26 cellular contexts compared by ENCODE assay signal in genomic region chr17:36846410-36847292, GRCh38.
"Had no signal": no experiment of that assay in that cellular context is flagged by ENCODE, and none has a peak within 500 bp of the region (broad histone marks: within the 10 kb centered on the region; RNA-seq: fewer than 3 reads in every experiment).

No MANE protein-coding gene starts in this region.

- H3K27me3 ChIP-seq: brain microvascular endothelial cell, foreskin keratinocyte, testis, vagina had no signal

- H3K9me3 ChIP-seq: left lung, sigmoid colon, testis, vagina had no signal

- H3K79me2 ChIP-seq: hepatocyte had no signal

- H2AFZ ChIP-seq: hepatocyte had no signal

- H3K4me3 Mint-ChIP-seq: activated CD4-positive, alpha-beta memory T cell treated with anti-CD3 and anti-CD28 coated beads, Interleukin-2, amount 10 ng/mL, durations not matched to agents 7 days and 5 days; activated CD8-positive, alpha-beta memory T cell treated with anti-CD3 and anti-CD28 coated beads, Interleukin-2, amount 10 ng/mL, durations not matched to agents 7 days and 5 days; immature natural killer cell; stimulated activated naive B cell treated with anti-CD40 and anti-IgM and Interleukin-4, amounts not matched to agents 10 μg/mL and 1 μg/mL and 100 μg/mL, for 72 hours had no signal

- H3K4me3 ChIP-seq: hepatocyte, left lung, lung, sigmoid colon, smooth muscle cell, testis, vagina had no signal

- H3K4me1 Mint-ChIP-seq: immature natural killer cell had no signal

- H3K4me1 ChIP-seq: left lung, sigmoid colon, testis, vagina had no signal

- H3K27ac Mint-ChIP-seq: activated CD4-positive, alpha-beta memory T cell treated with anti-CD3 and anti-CD28 coated beads, Interleukin-2, amount 10 ng/mL, durations not matched to agents 7 days and 5 days; activated CD8-positive, alpha-beta memory T cell treated with anti-CD3 and anti-CD28 coated beads, Interleukin-2, amount 10 ng/mL, durations not matched to agents 7 days and 5 days; immature natural killer cell; progenitor cell of endocrine pancreas; stimulated activated naive B cell treated with anti-CD40 and anti-IgM and Interleukin-4, amounts not matched to agents 10 μg/mL and 1 μg/mL and 100 μg/mL, for 72 hours had no signal

- DNase-seq: activated CD4-positive, alpha-beta memory T cell treated with anti-CD3 and anti-CD28 coated beads, Interleukin-2, amount 10 ng/mL, durations not matched to agents 7 days and 5 days; activated CD4-positive, alpha-beta T cell treated with anti-CD3 and anti-CD28 coated beads for 48 hours; activated CD8-positive, alpha-beta memory T cell treated with anti-CD3 and anti-CD28 coated beads, Interleukin-2, amount 10 ng/mL, durations not matched to agents 7 days and 5 days; activated gamma-delta T cell; activated T-cell treated with anti-CD3 and anti-CD28 coated beads for 4 hours; brain microvascular endothelial cell; caudate nucleus; dermis blood vessel endothelial cell; effector CD8-positive, alpha-beta T cell; foreskin keratinocyte; immature natural killer cell; left lung; midbrain; retina; sigmoid colon; stimulated activated CD4-positive, alpha-beta T cell treated with anti-CD3 and anti-CD28 coated beads, Interleukin-2, amount 100 ng/mL, for 48 hours; stimulated activated CD8-positive, alpha-beta memory T cell treated with anti-CD3 and anti-CD28 coated beads, Interleukin-4, amount 100 ng/mL, for 48 hours; stimulated activated naive B cell treated with anti-CD40 and anti-IgM and Interleukin-4, amounts not matched to agents 10 μg/mL and 1 μg/mL and 100 μg/mL, for 72 hours; testis; trophoblast cell had no signal

- H3K4me2 ChIP-seq: hepatocyte, smooth muscle cell had no signal

- H3K9me3 Mint-ChIP-seq: activated CD4-positive, alpha-beta memory T cell treated with anti-CD3 and anti-CD28 coated beads, Interleukin-2, amount 10 ng/mL, durations not matched to agents 7 days and 5 days; activated naive CD4-positive, alpha-beta T cell treated with anti-CD3 and anti-CD28 coated beads, Interleukin-2, amount 50 U/mL, for 72 hours; immature natural killer cell; stimulated activated naive B cell treated with anti-CD40 and anti-IgM and Interleukin-4, amounts not matched to agents 10 μg/mL and 1 μg/mL and 100 μg/mL, for 72 hours had no signal

- H3K36me3 Mint-ChIP-seq: activated CD8-positive, alpha-beta memory T cell treated with anti-CD3 and anti-CD28 coated beads, Interleukin-2, amount 10 ng/mL, durations not matched to agents 7 days and 5 days; activated naive CD4-positive, alpha-beta T cell treated with anti-CD3 and anti-CD28 coated beads, Interleukin-2, amount 50 U/mL, for 72 hours; immature natural killer cell; stimulated activated naive B cell treated with anti-CD40 and anti-IgM and Interleukin-4, amounts not matched to agents 10 μg/mL and 1 μg/mL and 100 μg/mL, for 72 hours had no signal

- H3K36me3 ChIP-seq: brain microvascular endothelial cell, left lung, sigmoid colon, vagina had no signal

- H3K27ac ChIP-seq: brain microvascular endothelial cell, foreskin keratinocyte, hepatocyte, left lung, sigmoid colon, testis, vagina had no signal
